ENCODE assay signal across 15 cellular contexts in genomic region chr1:204455063-204455830, GRCh38. TPM values are rescaled to one million over a fixed set of nuclear protein-coding genes. Genes with fewer than 3 reads are reported as not detected.
DNase-seq lines count a peak whose midpoint lies in the region; ATAC-seq and TF ChIP-seq lines count a peak whose summit lies in the region.
"Had no signal": no experiment of that assay in that cellular context is flagged by ENCODE, and none has a peak within 500 bp of the region (broad histone marks: within the 10 kb centered on the region; RNA-seq: fewer than 3 reads in every experiment).

No MANE protein-coding gene starts in this region.

- DNase-seq in activated CD4-positive, alpha-beta T cell treated with anti-CD3 and anti-CD28 coated beads for 36 hours = no peak
- no peak for DNase-seq in activated CD4-positive, alpha-beta T cell treated with anti-CD3 and anti-CD28 coated beads, Interleukin-2, amount 10 ng/mL, durations not matched to agents 24 days and 14 days
- DNase-seq in T-helper 17 cell (no peak), iPS DF 6.9 (ENCODE audit: low read depth, low spot score) (peak; percentile 29), NCI-H526 treated with DMSO at 0.1 percent for 48 hours (lab: John Stamatoyannopoulos, UW) (no peak), NCI-H2196 (lab: John Stamatoyannopoulos, UW; ENCODE audit: unreplicated experiment) (no peak), upper lobe of right lung (no peak)
- DNase-seq in stimulated activated effector memory CD8-positive, alpha-beta T cell treated with anti-CD3 and anti-CD28 coated beads, Interleukin-12 subunit alpha, Interleukin-12 subunit beta, amount 100 ng/mL, for 72 hours (ENCODE audit: low spot score in 2 of 2) = no peak
- DNase-seq: activated gamma-delta T cell; COR-L47; foreskin melanocyte; NCI-H1417 treated with DMSO at 0.1 percent for 48 hours; stimulated activated CD4-positive, alpha-beta T cell treated with anti-CD3 and anti-CD28 coated beads, Interleukin-4, amount 100 ng/mL, for 4 hours; stimulated activated naive CD4-positive, alpha-beta T cell treated with Interleukin-2 at 50 U/mL for 16 hours had no signal

- H3K9me3 ChIP-seq in T-helper 17 cell (ENCODE audit: control insufficient read depth, low read length, poor library complexity, severe bottlenecking) (no peaks in the 10 kb centered on the region), iPS DF 6.9 (ENCODE audit: control insufficient read depth, insufficient read depth, low read length) (no peaks in the 10 kb centered on the region), upper lobe of right lung (no peaks in the 10 kb centered on the region)

- WGBS in iPS DF 6.9 (ENCODE audit: insufficient coverage, insufficient read length) = no CpG with 5 or more reads among the region's 18 CpGs

- TF ChIP-seq CTCF in upper lobe of right lung (IDR thresholded peaks at IDR 0.05) = no peak

- H3K36me3 Mint-ChIP-seq in activated CD4-positive, alpha-beta T cell treated with anti-CD3 and anti-CD28 coated beads for 36 hours (ENCODE audit: low read depth) = peaks cover 31% of the 10 kb centered on the region
- H3K36me3 Mint-ChIP-seq in activated CD4-positive, alpha-beta T cell treated with anti-CD3 and anti-CD28 coated beads, Interleukin-2, amount 10 ng/mL, durations not matched to agents 24 days and 14 days (ENCODE audit: low read depth) = peaks cover 39% of the 10 kb centered on the region
- H3K36me3 Mint-ChIP-seq in T-helper 17 cell (ENCODE audit: low read depth) = peaks cover 6% of the 10 kb centered on the region
- H3K36me3 Mint-ChIP-seq in stimulated activated effector memory CD8-positive, alpha-beta T cell treated with anti-CD3 and anti-CD28 coated beads, Interleukin-12 subunit alpha, Interleukin-12 subunit beta, amount 100 ng/mL, for 72 hours = peaks cover 48% of the 10 kb centered on the region

- H3K9me3 Mint-ChIP-seq in activated CD4-positive, alpha-beta T cell treated with anti-CD3 and anti-CD28 coated beads for 36 hours (ENCODE audit: low read depth) = no peaks in the 10 kb centered on the region
- H3K9me3 Mint-ChIP-seq in activated CD4-positive, alpha-beta T cell treated with anti-CD3 and anti-CD28 coated beads, Interleukin-2, amount 10 ng/mL, durations not matched to agents 24 days and 14 days = no peaks in the 10 kb centered on the region
- H3K9me3 Mint-ChIP-seq in stimulated activated effector memory CD8-positive, alpha-beta T cell treated with anti-CD3 and anti-CD28 coated beads, Interleukin-12 subunit alpha, Interleukin-12 subunit beta, amount 100 ng/mL, for 72 hours = no peaks in the 10 kb centered on the region

- POLR2A ChIA-PET in activated CD4-positive, alpha-beta T cell treated with anti-CD3 and anti-CD28 coated beads for 36 hours (lab: Charles Lee) = no interaction called here

- CTCF ChIA-PET in activated CD4-positive, alpha-beta T cell treated with anti-CD3 and anti-CD28 coated beads for 36 hours (lab: Charles Lee) = interaction anchor here (0.7 to 31.0 kb wide), 5 partner anchors 8 to 48 kb away, joined by 3 to 910 read pairs (median 3); partner anchors contain the start of gene PIK3C2B

- peaks cover 29% of the 10 kb centered on the region for H3K4me1 Mint-ChIP-seq in activated CD4-positive, alpha-beta T cell treated with anti-CD3 and anti-CD28 coated beads for 36 hours
- peaks cover 23% of the 10 kb centered on the region for H3K4me1 Mint-ChIP-seq in activated CD4-positive, alpha-beta T cell treated with anti-CD3 and anti-CD28 coated beads, Interleukin-2, amount 10 ng/mL, durations not matched to agents 24 days and 14 days
- peaks cover 42% of the 10 kb centered on the region for H3K4me1 Mint-ChIP-seq in T-helper 17 cell
- peaks cover 36% of the 10 kb centered on the region for H3K4me1 Mint-ChIP-seq in stimulated activated effector memory CD8-positive, alpha-beta T cell treated with anti-CD3 and anti-CD28 coated beads, Interleukin-12 subunit alpha, Interleukin-12 subunit beta, amount 100 ng/mL, for 72 hours

- H3K27ac ChIP-seq in iPS DF 6.9 (ENCODE audit: low read length) = no peak overlapping the region
- H3K27ac ChIP-seq in upper lobe of right lung = no peak overlapping the region
- H3K27ac ChIP-seq: RWPE1 had no signal

- H3K27me3 ChIP-seq in iPS DF 6.9 (ENCODE audit: control insufficient read depth, insufficient read depth, low read length) (no peaks in the 10 kb centered on the region), upper lobe of right lung (no peaks in the 10 kb centered on the region)

- H3K4me3 ChIP-seq in iPS DF 6.9 (ENCODE audit: low read length) = no peak overlapping the region
- no peak overlapping the region for H3K4me3 ChIP-seq in upper lobe of right lung

- no peak for ATAC-seq in activated CD4-positive, alpha-beta T cell treated with anti-CD3 and anti-CD28 coated beads for 36 hours
- ATAC-seq in T-helper 17 cell (no peak), upper lobe of right lung (no peak)
- ATAC-seq in stimulated activated effector memory CD8-positive, alpha-beta T cell treated with anti-CD3 and anti-CD28 coated beads, Interleukin-12 subunit alpha, Interleukin-12 subunit beta, amount 100 ng/mL, for 72 hours = no peak

- intact Hi-C loops in activated CD4-positive, alpha-beta T cell treated with anti-CD3 and anti-CD28 coated beads for 36 hours (cut with DNase I, micrococcal nuclease) = no loop called here
- intact Hi-C loops in activated CD4-positive, alpha-beta T cell treated with anti-CD3 and anti-CD28 coated beads, Interleukin-2, amount 10 ng/mL, durations not matched to agents 24 days and 14 days (cut with micrococcal nuclease) = no loop called here
- intact Hi-C loops in upper lobe of right lung (cut with DNase I) = no loop called here

- H3K27ac Mint-ChIP-seq in activated CD4-positive, alpha-beta T cell treated with anti-CD3 and anti-CD28 coated beads for 36 hours = peak overlapping the region; percentile 55
- no peak overlapping the region for H3K27ac Mint-ChIP-seq in activated CD4-positive, alpha-beta T cell treated with anti-CD3 and anti-CD28 coated beads, Interleukin-2, amount 10 ng/mL, durations not matched to agents 24 days and 14 days
- peak overlapping the region; percentile 99 for H3K27ac Mint-ChIP-seq in T-helper 17 cell
- peak overlapping the region; percentile 88 for H3K27ac Mint-ChIP-seq in stimulated activated effector memory CD8-positive, alpha-beta T cell treated with anti-CD3 and anti-CD28 coated beads, Interleukin-12 subunit alpha, Interleukin-12 subunit beta, amount 100 ng/mL, for 72 hours

- H3K4me1 ChIP-seq in iPS DF 6.9 (ENCODE audit: control insufficient read depth, insufficient read depth, low read length) (peaks cover 15% of the 10 kb centered on the region), upper lobe of right lung (peaks cover 6% of the 10 kb centered on the region)

- H3K27me3 Mint-ChIP-seq in activated CD4-positive, alpha-beta T cell treated with anti-CD3 and anti-CD28 coated beads for 36 hours = no peaks in the 10 kb centered on the region
- H3K27me3 Mint-ChIP-seq in activated CD4-positive, alpha-beta T cell treated with anti-CD3 and anti-CD28 coated beads, Interleukin-2, amount 10 ng/mL, durations not matched to agents 24 days and 14 days = no peaks in the 10 kb centered on the region
- H3K27me3 Mint-ChIP-seq in T-helper 17 cell = no peaks in the 10 kb centered on the region

- H3K4me3 Mint-ChIP-seq in activated CD4-positive, alpha-beta T cell treated with anti-CD3 and anti-CD28 coated beads for 36 hours = no peak overlapping the region
- H3K4me3 Mint-ChIP-seq in activated CD4-positive, alpha-beta T cell treated with anti-CD3 and anti-CD28 coated beads, Interleukin-2, amount 10 ng/mL, durations not matched to agents 24 days and 14 days = no peak overlapping the region
- no peak overlapping the region for H3K4me3 Mint-ChIP-seq in T-helper 17 cell
- H3K4me3 Mint-ChIP-seq in stimulated activated effector memory CD8-positive, alpha-beta T cell treated with anti-CD3 and anti-CD28 coated beads, Interleukin-12 subunit alpha, Interleukin-12 subunit beta, amount 100 ng/mL, for 72 hours = no peak overlapping the region

- H3K36me3 ChIP-seq in iPS DF 6.9 (ENCODE audit: control insufficient read depth, insufficient read depth, low read length) (no peaks in the 10 kb centered on the region), upper lobe of right lung (peaks cover 66% of the 10 kb centered on the region)

RNA-seq across cellular contexts. Expression of gene PIK3C2B, which starts 39.4 kb away (rescaled TPM):
- 10 to 100 TPM; 38.2 to 44.0 TPM for total RNA-seq in activated CD4-positive, alpha-beta T cell treated with anti-CD3 and anti-CD28 coated beads for 36 hours
- total RNA-seq in activated CD4-positive, alpha-beta T cell treated with anti-CD3 and anti-CD28 coated beads, Interleukin-2, amount 10 ng/mL, durations not matched to agents 24 days and 14 days = 22.7 and 23.6 TPM in 2 replicates
- total RNA-seq in T-helper 17 cell = 10 to 100 TPM; 35.7 to 51.9 TPM
- total RNA-seq in upper lobe of right lung = 47.3 TPM

RNA-seq across cellular contexts. Expression of gene PPP1R15B, which starts 43.6 kb away (rescaled TPM):
- total RNA-seq in activated CD4-positive, alpha-beta T cell treated with anti-CD3 and anti-CD28 coated beads for 36 hours = 10 to 100 TPM; 55.9 to 57.6 TPM
- 70.9 and 74.0 TPM in 2 replicates for total RNA-seq in activated CD4-positive, alpha-beta T cell treated with anti-CD3 and anti-CD28 coated beads, Interleukin-2, amount 10 ng/mL, durations not matched to agents 24 days and 14 days
- total RNA-seq in T-helper 17 cell (100 to 1,000 TPM; 207 to 266 TPM), upper lobe of right lung (47.7 TPM)
